In the genomic region with DNA sequence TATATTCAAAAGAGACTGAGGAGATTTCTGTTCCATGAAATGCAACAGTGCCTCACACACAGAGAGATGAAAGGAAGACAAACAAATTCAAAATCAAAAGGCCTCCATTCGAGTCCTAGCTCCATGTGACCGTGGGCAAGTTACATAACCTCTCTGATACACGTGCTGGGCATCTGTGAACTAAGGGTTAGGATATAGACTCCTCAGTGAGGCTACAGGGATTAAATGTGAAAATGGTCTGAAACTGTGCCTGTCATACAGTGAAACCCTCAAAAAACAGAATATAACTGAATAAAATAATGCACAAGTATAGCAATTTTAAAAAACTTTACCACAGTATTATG, we compare ENCODE assay signal across 28 cellular contexts.
DNase-seq lines count a peak whose midpoint lies in the region; ATAC-seq and TF ChIP-seq lines count a peak whose summit lies in the region.
"Had no signal": no experiment of that assay in that cellular context is flagged by ENCODE, and none has a peak within 500 bp of the region (broad histone marks: within the 10 kb centered on the region; RNA-seq: fewer than 3 reads in every experiment).

No MANE protein-coding gene starts in this region.

- no peak overlapping the region for H3K9ac ChIP-seq in mesendoderm (ENCODE audit: low read length)

- peak overlapping the region; percentile 77 for H3K27ac Mint-ChIP-seq in type B pancreatic cell
- H3K27ac Mint-ChIP-seq: natural killer cell; stimulated activated memory B cell treated with anti-CD40 and anti-IgM and Interleukin-4, amounts not matched to agents 10 μg/mL and 1 μg/mL and 100 μg/mL, for 72 hours had no signal

- peaks cover 5% of the 10 kb centered on the region for H3K9me3 Mint-ChIP-seq in type B pancreatic cell
- H3K9me3 Mint-ChIP-seq: CD4-positive, CD25-positive, alpha-beta regulatory T cell; HFFc6; IgD-negative memory B cell; natural killer cell; stimulated activated memory B cell treated with anti-CD40 and anti-IgM and Interleukin-4, amounts not matched to agents 10 μg/mL and 1 μg/mL and 100 μg/mL, for 72 hours had no signal

- no peak overlapping the region for H3K56ac ChIP-seq in mesendoderm (ENCODE audit: low read length)

- no peaks in the 10 kb centered on the region for H3K27me3 Mint-ChIP-seq in type B pancreatic cell
- H3K27me3 Mint-ChIP-seq: activated naive CD8-positive, alpha-beta T cell; CD4-positive, CD25-positive, alpha-beta regulatory T cell; IgD-negative memory B cell; stimulated activated memory B cell treated with anti-CD40 and anti-IgM and Interleukin-4, amounts not matched to agents 10 μg/mL and 1 μg/mL and 100 μg/mL, for 72 hours had no signal

- no peak overlapping the region for H3K4me3 Mint-ChIP-seq in type B pancreatic cell
- H3K4me3 Mint-ChIP-seq: activated naive CD8-positive, alpha-beta T cell; CD4-positive, CD25-positive, alpha-beta regulatory T cell; HFFc6; IgD-negative memory B cell; natural killer cell; stimulated activated memory B cell treated with anti-CD40 and anti-IgM and Interleukin-4, amounts not matched to agents 10 μg/mL and 1 μg/mL and 100 μg/mL, for 72 hours had no signal

- H4K5ac ChIP-seq in mesendoderm (ENCODE audit: low read length): no peak overlapping the region

- no peak overlapping the region for H2BK15ac ChIP-seq in mesendoderm (replicated peaks; ENCODE audit: low read depth)

- no peaks in the 10 kb centered on the region for H3K9me3 ChIP-seq in right atrium auricular region
- H3K9me3 ChIP-seq: A549, ascending aorta, Peyer's patch, psoas muscle, uterus had no signal

- H3K4ac ChIP-seq in mesendoderm (ENCODE audit: low read depth, low read length): no peak overlapping the region

- H2AK5ac ChIP-seq in mesendoderm (ENCODE audit: low read length): no peak overlapping the region

- H3K36me3 ChIP-seq in right atrium auricular region (no peaks in the 10 kb centered on the region), mesendoderm (ENCODE audit: control insufficient read depth, insufficient read depth, low read length) (no peaks in the 10 kb centered on the region)
- H3K36me3 ChIP-seq: ascending aorta, Peyer's patch, uterus had no signal

- intact Hi-C loops in Right ventricle myocardium superior (cut with DNase I): no loop called here

- ATAC-seq in Right ventricle myocardium superior (ENCODE audit: poor library complexity) (peak; percentile 35), GM19351 (IDR thresholded peaks at IDR 0.05; ENCODE audit: unreplicated experiment) (no peak)
- ATAC-seq: A549; GM12878; left colon; natural killer cell; psoas muscle; stimulated activated memory B cell treated with anti-CD40 and anti-IgM and Interleukin-4, amounts not matched to agents 10 μg/mL and 1 μg/mL and 100 μg/mL, for 72 hours had no signal

- H3K23ac ChIP-seq in mesendoderm (ENCODE audit: low read length): no peak overlapping the region

- DNase-seq in Right ventricle myocardium superior (no peak), right atrium auricular region (ENCODE audit: low spot score) (no peak), mesendoderm (no peak), type B pancreatic cell (ENCODE audit: extremely low spot score, unreplicated experiment) (no peak), GM03348 (ENCODE audit: low spot score) (no peak), GM19240 (ENCODE audit: insufficient read length, low spot score) (no peak)
- DNase-seq: activated CD4-positive, alpha-beta T cell treated with anti-CD3 and anti-CD28 coated beads for 48 hours; activated CD8-positive, alpha-beta memory T cell treated with anti-CD3 and anti-CD28 coated beads for 24 hours; CD4-positive, CD25-positive, alpha-beta regulatory T cell; central memory CD4-positive, alpha-beta T cell; HFFc6; hypothalamus; left colon; MV-4-11; natural killer cell; NCI-H1436; NCI-H69; Peyer's patch; psoas muscle; uterus had no signal

- no peaks in the 10 kb centered on the region for H3K79me2 ChIP-seq in mesendoderm (ENCODE audit: control insufficient read depth, insufficient read depth, low read length)

- WGBS in mesendoderm (ENCODE audit: extremely low coverage, insufficient coverage, low lambda C conversion rate): no CpG with 5 or more reads among the region's 3 CpGs

- H2BK120ac ChIP-seq in mesendoderm (ENCODE audit: low read depth, low read length): peak overlapping the region; percentile 1

- no peak overlapping the region for H3K27ac ChIP-seq in right atrium auricular region
- peak overlapping the region; percentile 60 for H3K27ac ChIP-seq in cingulate gyrus (ENCODE audit: low read depth, low read length)
- H3K27ac ChIP-seq in mesendoderm (ENCODE audit: low read depth, low read length): no peak overlapping the region
- H3K27ac ChIP-seq: A549, ascending aorta, Peyer's patch, psoas muscle, uterus had no signal

- H3K18ac ChIP-seq in mesendoderm (ENCODE audit: low read length): no peak overlapping the region

- no peak for TF ChIP-seq CTCF in right atrium auricular region (IDR thresholded peaks at IDR 0.05)
- no peak for TF ChIP-seq CTCF in type B pancreatic cell (conservative IDR thresholded peaks at IDR 0.05)

- H3K27me3 ChIP-seq in right atrium auricular region (no peaks in the 10 kb centered on the region), mesendoderm (ENCODE audit: insufficient read depth, low read length, poor library complexity) (no peaks in the 10 kb centered on the region)
- H3K27me3 ChIP-seq: ascending aorta, Peyer's patch, uterus had no signal

- no peak overlapping the region for H2BK5ac ChIP-seq in mesendoderm (ENCODE audit: low read length)

- no peak overlapping the region for H3K4me2 ChIP-seq in mesendoderm (ENCODE audit: low read length)
- H3K4me2 ChIP-seq: A549 had no signal

- H3K4me3 ChIP-seq in right atrium auricular region (no peak overlapping the region), mesendoderm (ENCODE audit: low read length) (no peak overlapping the region)
- H3K4me3 ChIP-seq: A549, ascending aorta, GM12878, Peyer's patch, psoas muscle, uterus had no signal

- H3K4me1 ChIP-seq in right atrium auricular region: peaks cover 0 to 13% of the 10 kb centered on the region in 2 donors
- H3K4me1 ChIP-seq in mesendoderm (ENCODE audit: control insufficient read depth, low read depth, low read length): peaks cover 6% of the 10 kb centered on the region
- H3K4me1 ChIP-seq: A549, ascending aorta, uterus had no signal

- no peak overlapping the region for H4K8ac ChIP-seq in mesendoderm (ENCODE audit: low read depth, low read length)

- peaks cover 16% of the 10 kb centered on the region for H3K36me3 Mint-ChIP-seq in type B pancreatic cell
- H3K36me3 Mint-ChIP-seq: natural killer cell had no signal

- H3K4me1 Mint-ChIP-seq in type B pancreatic cell (ENCODE audit: unreplicated experiment): peaks cover 22% of the 10 kb centered on the region
- H3K4me1 Mint-ChIP-seq: natural killer cell had no signal

- H3K79me1 ChIP-seq in mesendoderm (ENCODE audit: low read length): no peaks in the 10 kb centered on the region
